Comparison of ENCODE assay signal across 8 cellular contexts in the genomic region with DNA sequence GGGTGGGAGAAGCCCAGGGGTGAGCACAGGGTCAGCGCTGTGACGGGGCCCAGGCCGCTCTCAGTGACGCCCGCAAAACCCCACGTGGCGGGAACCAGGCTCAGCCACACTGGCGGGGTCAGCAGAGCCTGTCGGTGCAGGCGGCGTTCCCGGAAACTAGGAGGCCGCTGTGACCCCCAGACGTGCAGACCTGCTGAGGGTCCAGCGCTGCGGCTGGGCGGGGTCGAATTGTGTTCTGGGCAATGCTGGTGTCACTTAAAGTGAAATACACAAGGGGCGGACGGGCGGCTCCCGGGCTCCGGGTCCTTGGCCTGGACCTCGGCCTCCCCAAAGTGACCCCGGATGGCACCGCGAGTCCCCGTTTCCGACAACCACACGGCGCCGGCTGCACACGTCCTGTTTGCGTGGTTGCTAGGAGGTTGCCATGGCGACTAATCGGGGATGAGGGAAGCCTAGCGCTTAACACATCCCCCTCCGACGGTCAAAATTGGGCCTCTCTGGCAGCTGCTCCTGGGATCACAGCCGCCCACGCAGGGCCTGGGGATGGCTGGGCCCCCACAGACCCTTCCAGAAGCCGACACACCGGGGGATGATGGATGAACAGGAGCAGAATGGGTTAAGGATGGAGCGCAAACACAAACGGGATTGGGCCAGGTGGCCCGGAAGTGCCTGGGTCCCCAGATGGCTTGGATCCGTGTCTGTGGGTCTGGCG.
DNase-seq lines count a peak whose midpoint lies in the region; ATAC-seq and TF ChIP-seq lines count a peak whose summit lies in the region.

No MANE protein-coding gene starts in this region.

- H3K27ac ChIP-seq in colonic mucosa: no peak overlapping the region

- H3K9me3 ChIP-seq in colonic mucosa: no peaks in the 10 kb centered on the region

- H3K9me3 Mint-ChIP-seq in memory B cell: no peaks in the 10 kb centered on the region

- H3K4me3 ChIP-seq in colonic mucosa: no peak overlapping the region

- no peak for TF ChIP-seq CTCF in colonic mucosa (IDR thresholded peaks at IDR 0.05)

- H3K4me3 Mint-ChIP-seq in memory B cell: no peak overlapping the region

- H3K4me1 ChIP-seq in colonic mucosa: no peaks in the 10 kb centered on the region

- H3K36me3 ChIP-seq in colonic mucosa: no peaks in the 10 kb centered on the region

- H3K9ac ChIP-seq in colonic mucosa (ENCODE audit: low read depth in 2 of 2, low read length in 2 of 2): peak overlapping the region in 1 of 2 donors; percentile 2

- H3K36me3 Mint-ChIP-seq in memory B cell: no peaks in the 10 kb centered on the region

- H3K27ac Mint-ChIP-seq in memory B cell: no peak overlapping the region

- intact Hi-C loops in colonic mucosa (cut with DNase I): no loop called here

- H3K27me3 Mint-ChIP-seq in memory B cell: peaks cover 9% of the 10 kb centered on the region

- no peaks in the 10 kb centered on the region for H3K4me1 Mint-ChIP-seq in memory B cell

- H3K27me3 ChIP-seq in colonic mucosa: no peaks in the 10 kb centered on the region

- ATAC-seq in memory B cell (ENCODE audit: low read depth) (peak; percentile 61), HG03378 (IDR thresholded peaks at IDR 0.05; ENCODE audit: unreplicated experiment) (no peak), HG02759 (IDR thresholded peaks at IDR 0.05; ENCODE audit: unreplicated experiment) (no peak)

- DNase-seq in Ammon's horn (ENCODE audit: low spot score): peak; percentile 71
- DNase-seq in MV-4-11 (lab: John Stamatoyannopoulos, UW): peak; percentile 84
- peak; percentile 82 for DNase-seq in activated CD4-positive, alpha-beta T cell treated with anti-CD3 and anti-CD28 coated beads for 48 hours
- peak; percentile 50 for DNase-seq in colonic mucosa
- peak in 1 of 2 donors; percentile 14 for DNase-seq in memory B cell (ENCODE audit: low spot score in 2 of 2)
- peak; percentile 86 for DNase-seq in stimulated activated CD8-positive, alpha-beta memory T cell treated with anti-CD3 and anti-CD28 coated beads, Interleukin-4, amount 100 ng/mL, for 48 hours
